15 cellular contexts compared by ENCODE assay signal in the genomic region with DNA sequence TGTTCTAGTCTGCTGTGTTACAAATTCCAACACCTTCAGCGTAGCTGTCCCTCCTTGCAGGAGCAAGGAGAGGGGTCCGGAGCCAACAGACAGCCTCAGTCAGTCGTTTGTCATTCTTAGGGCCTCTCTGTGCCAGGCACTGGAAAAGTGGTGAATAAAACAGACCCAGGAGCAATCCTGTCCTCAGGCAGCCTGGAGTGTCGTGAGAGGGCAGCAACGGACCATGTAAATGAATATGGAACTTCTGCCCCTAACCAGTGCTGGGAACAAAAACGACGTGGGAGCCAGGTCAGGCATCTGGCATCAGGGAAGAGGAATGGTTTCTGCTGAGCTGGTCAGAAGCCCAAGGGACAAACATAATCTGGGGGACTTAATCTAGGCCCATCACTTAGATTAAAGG.
DNase-seq lines count a peak whose midpoint lies in the region; ATAC-seq and TF ChIP-seq lines count a peak whose summit lies in the region.
"Had no signal": no experiment of that assay in that cellular context is flagged by ENCODE, and none has a peak within 500 bp of the region (broad histone marks: within the 10 kb centered on the region; RNA-seq: fewer than 3 reads in every experiment).

No MANE protein-coding gene starts in this region.

- no peak overlapping the region for H3K4me2 ChIP-seq in IMR-90 (ENCODE audit: low read depth, low read length)
- H3K4me2 ChIP-seq: BLaER1 treated with 17β-estradiol and CSF1 and Interleukin-3, amounts not matched to agents 10 nM and 100 nM; GM23338 had no signal

- no peak overlapping the region for H2BK15ac ChIP-seq in IMR-90 (ENCODE audit: low read depth, low read length)

- H2AFZ ChIP-seq in IMR-90 (replicated peaks; ENCODE audit: low read length, poor library complexity), result no peak overlapping the region
- H2AFZ ChIP-seq: GM23338 had no signal

- ATAC-seq in IMR-90 (ENCODE audit: low read depth) (no peak), GM19324 (IDR thresholded peaks at IDR 0.05; ENCODE audit: low FRiP score, unreplicated experiment) (no peak)
- ATAC-seq: CD8-positive, alpha-beta T cell; GM12878; GM23338 had no signal

- H3K4me3 ChIP-seq in IMR-90 (ENCODE audit: insufficient read depth, low read depth, low read length), result no peak overlapping the region
- H3K4me3 ChIP-seq: BLaER1 treated with 17β-estradiol and CSF1 and Interleukin-3, amounts not matched to agents 10 nM and 100 nM; GM12878; GM23338 had no signal

- peaks cover 10% of the 10 kb centered on the region for H3K27me3 ChIP-seq in IMR-90 (ENCODE audit: control insufficient read depth, insufficient read depth, low read length)
- H3K27me3 ChIP-seq: BLaER1 treated with 17β-estradiol and CSF1 and Interleukin-3, amounts not matched to agents 10 nM and 100 nM had no signal

- no peak overlapping the region for H3K14ac ChIP-seq in IMR-90 (replicated peaks; ENCODE audit: low read depth, low read length)

- H3K18ac ChIP-seq in IMR-90 (ENCODE audit: low read depth, low read length), result no peak overlapping the region

- no peak overlapping the region for H4K91ac ChIP-seq in IMR-90 (ENCODE audit: insufficient read depth, low read depth, low read length)

- BruUV-seq in IMR-90 (replicated peaks; lab: Mats Ljungman, UMichigan), result no TSS peak

- TF ChIP-seq CTCF in IMR-90 (conservative IDR thresholded peaks at IDR 0.05; ENCODE audit: low read depth, low read length), result 0 out of 2 replicates have a peak, but pooled peaks have one; percentile 2

- H3K9me3 ChIP-seq in IMR-90 (ENCODE audit: control insufficient read depth, insufficient read depth, low read length), result no peaks in the 10 kb centered on the region

- H3K36me3 ChIP-seq in IMR-90 (ENCODE audit: control insufficient read depth, insufficient read depth, low read length), result no peaks in the 10 kb centered on the region

- peaks cover 17% of the 10 kb centered on the region for H3K27me3 Mint-ChIP-seq in dendritic cell treated with granulocyte-macrophage colony-stimulating factor and Interleukin-4, amounts not matched to agents 40 ng/mL and 50 ng/mL, for 4 days

- H3K79me1 ChIP-seq in IMR-90 (ENCODE audit: low read depth in 1 of 2, low read length in 2 of 2), result no peaks in the 10 kb centered on the region

- POLR2A ChIA-PET in IMR-90 (lab: Charles Lee; ENCODE audit: unreplicated experiment), result no interaction called here

- no peak overlapping the region for H3K9ac ChIP-seq in IMR-90 (ENCODE audit: low read depth, low read length)
- H3K9ac ChIP-seq: BLaER1 treated with 17β-estradiol and CSF1 and Interleukin-3, amounts not matched to agents 10 nM and 100 nM had no signal

- intact Hi-C loops in IMR-90 (cut with micrococcal nuclease), result no loop called here
- intact Hi-C loops in dendritic cell treated with granulocyte-macrophage colony-stimulating factor and Interleukin-4, amounts not matched to agents 40 ng/mL and 50 ng/mL, for 4 days (cut with micrococcal nuclease), result no loop called here

- no peak overlapping the region for H3K4ac ChIP-seq in IMR-90 (ENCODE audit: low read depth, low read length)

- in situ Hi-C loops in IMR-90 (cut with MboI; ENCODE audit: low sequenced_read_pairs), result no loop called here

- no peak overlapping the region for H2BK5ac ChIP-seq in IMR-90 (ENCODE audit: low read depth, low read length, poor library complexity, severe bottlenecking)

- no peak overlapping the region for H4K8ac ChIP-seq in IMR-90 (ENCODE audit: low read depth in 2 of 2, low read length in 2 of 2)

- TF ChIP-seq POLR2A in IMR-90 (IDR thresholded peaks at IDR 0.05; ENCODE audit: low read depth, low read length), result no peak

- peaks cover 12% of the 10 kb centered on the region for H3K9me3 Mint-ChIP-seq in dendritic cell treated with granulocyte-macrophage colony-stimulating factor and Interleukin-4, amounts not matched to agents 40 ng/mL and 50 ng/mL, for 4 days
- H3K9me3 Mint-ChIP-seq: CD8-positive, alpha-beta T cell had no signal

- H3K27ac Mint-ChIP-seq in dendritic cell treated with granulocyte-macrophage colony-stimulating factor and Interleukin-4, amounts not matched to agents 40 ng/mL and 50 ng/mL, for 4 days, result peak overlapping the region; percentile 6
- H3K27ac Mint-ChIP-seq: B cell; CD8-positive, alpha-beta T cell; GM23338 had no signal

- H4K20me1 ChIP-seq in IMR-90 (ENCODE audit: insufficient read depth, low read length), result no peaks in the 10 kb centered on the region
- H4K20me1 ChIP-seq: BLaER1 treated with 17β-estradiol and CSF1 and Interleukin-3, amounts not matched to agents 10 nM and 100 nM had no signal

- H2AK9ac ChIP-seq in IMR-90 (replicated peaks; ENCODE audit: low read depth, low read length, poor library complexity), result no peak overlapping the region

- H2AK5ac ChIP-seq in IMR-90 (ENCODE audit: low read depth, low read length), result no peak overlapping the region

- TF ChIP-seq RAD21 in IMR-90 (IDR thresholded peaks at IDR 0.05; ENCODE audit: low read length), result no peak

- dilution Hi-C loops in IMR-90 (cut with HindIII; ENCODE audit: low sequenced_read_pairs, unreplicated experiment), result no loop called here

- H3K23ac ChIP-seq in IMR-90 (ENCODE audit: low read depth, low read length), result no peak overlapping the region

- no peaks in the 10 kb centered on the region for H3K4me1 Mint-ChIP-seq in dendritic cell treated with granulocyte-macrophage colony-stimulating factor and Interleukin-4, amounts not matched to agents 40 ng/mL and 50 ng/mL, for 4 days (ENCODE audit: low read depth)
- H3K4me1 Mint-ChIP-seq: B cell, GM23338 had no signal

- CTCF ChIA-PET in IMR-90 (lab: Yijun Ruan, JAX), result no interaction called here

- H4K5ac ChIP-seq in IMR-90 (ENCODE audit: low read depth, low read length), result no peak overlapping the region

- H3K56ac ChIP-seq in IMR-90 (ENCODE audit: extremely low read depth, insufficient read depth, low read length), result no peak overlapping the region

- H3K36me3 Mint-ChIP-seq in dendritic cell treated with granulocyte-macrophage colony-stimulating factor and Interleukin-4, amounts not matched to agents 40 ng/mL and 50 ng/mL, for 4 days (ENCODE audit: low read depth), result peaks cover 13% of the 10 kb centered on the region
- H3K36me3 Mint-ChIP-seq: CD8-positive, alpha-beta T cell had no signal

- H3K4me1 ChIP-seq in IMR-90 (ENCODE audit: control insufficient read depth, insufficient read depth, low read length), result no peaks in the 10 kb centered on the region

- no peak overlapping the region for H2BK20ac ChIP-seq in IMR-90 (ENCODE audit: low read depth, low read length)

- no peaks in the 10 kb centered on the region for H3K9me1 ChIP-seq in IMR-90 (ENCODE audit: insufficient read depth, low read length)

- H2BK120ac ChIP-seq in IMR-90 (ENCODE audit: low read depth, low read length), result no peak overlapping the region

- 42% methylated on average over 2 of the region's 7 CpGs; no CpG with 5 or more reads in 1 of the 2 experiments for WGBS in IMR-90 (ENCODE audit: extremely low coverage in 2 of 2, insufficient read length in 1 of 2), 2 experiments

- peak; percentile 3 for DNase-seq in ELR (ENCODE audit: low read depth)
- DNase-seq in IMR-90, result no peak
- DNase-seq in RKO (ENCODE audit: low spot score), result peak; percentile 9
- DNase-seq in OCI-M2 (lab: John Stamatoyannopoulos, UW; ENCODE audit: unreplicated experiment), result no peak
- no peak for DNase-seq in mesenteric fat pad (ENCODE audit: low spot score)
- DNase-seq: Calu3; CD8-positive, alpha-beta T cell; DMS79 treated with DMSO at 0.1 percent for 48 hours; HCEC 1CT had no signal

- no peak overlapping the region for H3K4me3 Mint-ChIP-seq in dendritic cell treated with granulocyte-macrophage colony-stimulating factor and Interleukin-4, amounts not matched to agents 40 ng/mL and 50 ng/mL, for 4 days
- H3K4me3 Mint-ChIP-seq: B cell; CD8-positive, alpha-beta T cell; GM23338 had no signal

- H3K27ac ChIP-seq in IMR-90 (ENCODE audit: insufficient read depth, low read length), result no peak overlapping the region
- H3K27ac ChIP-seq: BLaER1 treated with 17β-estradiol and CSF1 and Interleukin-3, amounts not matched to agents 10 nM and 100 nM had no signal

TF ChIP-seq in IMR-90, 13 proteins besides CTCF, POLR2A, EP300 and RAD21:
- TF ChIP-seq MAFK (IDR thresholded peaks at IDR 0.05; ENCODE audit: low read depth, low read length) (no peak), MXI1 (IDR thresholded peaks at IDR 0.05; ENCODE audit: borderline replicate concordance, low read depth, low read length) (no peak), NFE2L2 (IDR thresholded peaks at IDR 0.05; ENCODE audit: low read depth, low read length) (no peak), BHLHE40 (IDR thresholded peaks at IDR 0.05; ENCODE audit: low read depth, low read length) (no peak), FOS (IDR thresholded peaks at IDR 0.05; ENCODE audit: low read depth, low read length) (no peak), CEBPB (IDR thresholded peaks at IDR 0.05; ENCODE audit: low read depth, low read length) (no peak), MAZ (IDR thresholded peaks at IDR 0.05; ENCODE audit: borderline replicate concordance, low read depth, low read length) (no peak), RFX5 (IDR thresholded peaks at IDR 0.05; ENCODE audit: low read depth, low read length) (no peak), RCOR1 (IDR thresholded peaks at IDR 0.05; ENCODE audit: insufficient replicate concordance, low read length) (no peak), SMC3 (IDR thresholded peaks at IDR 0.05; ENCODE audit: low read depth, low read length) (no peak), CHD1 (IDR thresholded peaks at IDR 0.05; ENCODE audit: low read depth, low read length) (no peak)
- TF ChIP-seq, protein P1, sequence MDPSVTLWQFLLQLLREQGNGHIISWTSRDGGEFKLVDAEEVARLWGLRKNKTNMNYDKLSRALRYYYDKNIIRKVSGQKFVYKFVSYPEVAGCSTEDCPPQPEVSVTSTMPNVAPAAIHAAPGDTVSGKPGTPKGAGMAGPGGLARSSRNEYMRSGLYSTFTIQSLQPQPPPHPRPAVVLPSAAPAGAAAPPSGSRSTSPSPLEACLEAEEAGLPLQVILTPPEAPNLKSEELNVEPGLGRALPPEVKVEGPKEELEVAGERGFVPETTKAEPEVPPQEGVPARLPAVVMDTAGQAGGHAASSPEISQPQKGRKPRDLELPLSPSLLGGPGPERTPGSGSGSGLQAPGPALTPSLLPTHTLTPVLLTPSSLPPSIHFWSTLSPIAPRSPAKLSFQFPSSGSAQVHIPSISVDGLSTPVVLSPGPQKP (IDR thresholded peaks at IDR 0.05; ENCODE audit: borderline replicate concordance, low read depth, low read length), result no peak
- TF ChIP-seq, protein P2, sequence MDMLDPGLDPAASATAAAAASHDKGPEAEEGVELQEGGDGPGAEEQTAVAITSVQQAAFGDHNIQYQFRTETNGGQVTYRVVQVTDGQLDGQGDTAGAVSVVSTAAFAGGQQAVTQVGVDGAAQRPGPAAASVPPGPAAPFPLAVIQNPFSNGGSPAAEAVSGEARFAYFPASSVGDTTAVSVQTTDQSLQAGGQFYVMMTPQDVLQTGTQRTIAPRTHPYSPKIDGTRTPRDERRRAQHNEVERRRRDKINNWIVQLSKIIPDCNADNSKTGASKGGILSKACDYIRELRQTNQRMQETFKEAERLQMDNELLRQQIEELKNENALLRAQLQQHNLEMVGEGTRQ (IDR thresholded peaks at IDR 0.05; ENCODE audit: low read depth, low read length), result no peak

Comparison
In these comparisons a context has a peak if more than half of its experiments do, and no peak if none do; other contexts are left out.
1. DNase-seq: peak in ELR (single experiment) and RKO (single experiment); none in IMR-90 (single experiment), OCI-M2 (single experiment) and mesenteric fat pad (single experiment).